24 cellular contexts compared by ENCODE assay signal in the genomic region with DNA sequence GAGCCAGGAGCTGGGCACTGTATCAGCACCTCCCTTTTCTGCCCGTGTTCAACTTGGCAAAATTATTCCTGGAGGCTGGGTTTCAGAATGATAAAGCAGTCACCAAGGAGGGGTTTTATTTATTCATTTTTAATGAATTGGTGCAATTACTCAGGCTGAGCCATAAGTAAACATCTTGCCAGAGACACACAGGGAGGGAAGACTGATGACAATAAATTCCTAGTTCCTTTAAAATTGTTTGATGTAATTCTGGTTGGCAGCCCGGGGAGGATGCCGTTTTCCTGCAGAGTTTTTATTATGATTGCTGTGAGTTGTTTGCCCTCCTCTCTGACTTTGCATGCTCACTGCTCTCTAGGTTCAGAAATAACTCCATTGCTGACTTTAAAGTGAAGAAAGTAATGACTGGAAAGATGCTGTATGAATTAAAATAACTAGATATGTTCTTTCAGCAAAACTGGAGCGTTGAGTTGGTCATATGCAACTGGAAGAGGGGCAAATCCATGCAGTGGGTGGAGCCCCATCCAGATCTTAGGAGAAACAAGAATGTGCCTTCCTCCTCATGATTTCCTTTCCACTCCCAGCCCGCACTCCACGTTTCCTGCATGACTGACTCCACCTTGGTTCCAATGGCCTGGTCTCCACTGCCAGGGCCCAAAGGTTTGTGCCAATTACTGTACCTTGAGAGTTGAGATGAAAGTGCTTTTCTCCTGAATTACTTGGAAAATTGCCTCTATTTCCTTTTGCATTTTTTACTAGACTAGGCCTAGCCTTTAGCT.
DNase-seq lines count a peak whose midpoint lies in the region; ATAC-seq, FAIRE-seq and TF ChIP-seq lines count a peak whose summit lies in the region.
"Had no signal": no experiment of that assay in that cellular context is flagged by ENCODE, and none has a peak within 500 bp of the region (broad histone marks: within the 10 kb centered on the region; RNA-seq: fewer than 3 reads in every experiment).

No MANE protein-coding gene starts in this region.

- no peaks in the 10 kb centered on the region for H3K36me3 Mint-ChIP-seq in astrocyte (ENCODE audit: low read depth, unreplicated experiment)

- H3K9me3 ChIP-seq in astrocyte (ENCODE audit: insufficient read depth, low read depth, low read length) = no peaks in the 10 kb centered on the region
- H3K9me3 ChIP-seq in smooth muscle cell (replicated peaks; ENCODE audit: low read depth) = no peaks in the 10 kb centered on the region
- H3K9me3 ChIP-seq: Caco-2, psoas muscle, SJSA1, tibial nerve had no signal

- peak; percentile 57 for ATAC-seq in omental fat pad (ENCODE audit: low FRiP score)
- ATAC-seq in HG03520 (IDR thresholded peaks at IDR 0.05; ENCODE audit: unreplicated experiment) = no peak
- ATAC-seq: activated naive CD8-positive, alpha-beta T cell treated with anti-CD3 and anti-CD28 coated beads, Interleukin-2, amount 50 U/mL, for 24 hours; psoas muscle had no signal

- H4K20me1 ChIP-seq in astrocyte (ENCODE audit: insufficient read depth, low read length) = no peaks in the 10 kb centered on the region
- H4K20me1 ChIP-seq in smooth muscle cell (ENCODE audit: low read depth) = no peaks in the 10 kb centered on the region

- no peaks in the 10 kb centered on the region for H3F3A ChIP-seq in smooth muscle cell (ENCODE audit: low read depth)

- intact Hi-C loops in cardiac septum (cut with DNase I) = no loop called here

- H3K27me3 ChIP-seq in astrocyte (ENCODE audit: insufficient read depth, low read length) (no peaks in the 10 kb centered on the region), smooth muscle cell (ENCODE audit: low read depth) (no peaks in the 10 kb centered on the region)
- H3K27me3 ChIP-seq: SJSA1, tibial nerve had no signal

- H3K27ac ChIP-seq in astrocyte (ENCODE audit: low read depth, low read length) (no peak overlapping the region), smooth muscle cell (ENCODE audit: low read depth) (no peak overlapping the region)
- H3K27ac ChIP-seq: psoas muscle, SJSA1, skin epidermis, tibial nerve, WERI-Rb-1 had no signal

- H3K79me2 ChIP-seq in astrocyte (ENCODE audit: insufficient read depth, low read length) (no peaks in the 10 kb centered on the region), smooth muscle cell (ENCODE audit: low read depth) (no peaks in the 10 kb centered on the region)

- FAIRE-seq in astrocyte (lab: Jason Lieb, UNC) = no peak
- FAIRE-seq: GM18507 had no signal

- no peaks in the 10 kb centered on the region for H3K4me1 Mint-ChIP-seq in astrocyte (ENCODE audit: low read depth, unreplicated experiment)
- H3K4me1 Mint-ChIP-seq: activated naive CD8-positive, alpha-beta T cell treated with anti-CD3 and anti-CD28 coated beads, Interleukin-2, amount 50 U/mL, for 24 hours; B cell had no signal

- H3K4me1 ChIP-seq in astrocyte (ENCODE audit: insufficient read depth, low read length) (no peaks in the 10 kb centered on the region), smooth muscle cell (ENCODE audit: low read depth) (no peaks in the 10 kb centered on the region)
- H3K4me1 ChIP-seq: psoas muscle, tibial nerve had no signal

- no peak overlapping the region for H2AFZ ChIP-seq in astrocyte (ENCODE audit: low read depth, low read length)
- H2AFZ ChIP-seq in smooth muscle cell (ENCODE audit: low read depth) = no peak overlapping the region

- 82% methylated on average over 6 of the region's 6 CpGs for WGBS in smooth muscle cell (ENCODE audit: low lambda C conversion rate)

- DNase-seq in COR-L47 (lab: John Stamatoyannopoulos, UW) = peak; percentile 73
- peak; percentile 65 for DNase-seq in LNCaP clone FGC (ENCODE audit: low read depth)
- DNase-seq in astrocyte (ENCODE audit: low read depth) = peak; percentile 14
- DNase-seq in omental fat pad (ENCODE audit: low spot score) = no peak
- DNase-seq in smooth muscle cell (lab: John Stamatoyannopoulos, UW; ENCODE audit: unreplicated experiment) = no peak
- DNase-seq in cardiac septum (ENCODE audit: low spot score) = no peak
- DNase-seq: activated effector memory CD4-positive, alpha-beta T cell treated with Interleukin-2 at 50 U/mL for 16 hours; activated naive CD8-positive, alpha-beta T cell treated with anti-CD3 and anti-CD28 coated beads, Interleukin-2, amount 50 U/mL, for 24 hours; Caco-2; dermis blood vessel endothelial cell; hippocampal formation; left ventricle myocardium superior; NCI-H2029; NCI-H774; psoas muscle; stimulated activated CD4-positive, alpha-beta T cell treated with anti-CD3 and anti-CD28 coated beads, Interleukin-2, amount 100 ng/mL, for 48 hours; stimulated activated naive CD4-positive, alpha-beta T cell treated with Interleukin-2 at 50 U/mL for 16 hours; WERI-Rb-1 had no signal

- H3K9me3 Mint-ChIP-seq in astrocyte (ENCODE audit: unreplicated experiment) = no peaks in the 10 kb centered on the region
- H3K9me3 Mint-ChIP-seq: activated naive CD8-positive, alpha-beta T cell treated with anti-CD3 and anti-CD28 coated beads, Interleukin-2, amount 50 U/mL, for 24 hours had no signal

- H3K4me2 ChIP-seq in astrocyte (ENCODE audit: low read length) (no peak overlapping the region), smooth muscle cell (no peak overlapping the region)

- H3K36me3 ChIP-seq in astrocyte (ENCODE audit: insufficient read depth, low read length) = no peaks in the 10 kb centered on the region
- H3K36me3 ChIP-seq in smooth muscle cell (ENCODE audit: low read depth) = no peaks in the 10 kb centered on the region
- H3K36me3 ChIP-seq: SJSA1, tibial nerve, WERI-Rb-1 had no signal

- H3K4me3 Mint-ChIP-seq in astrocyte (ENCODE audit: unreplicated experiment) = no peak overlapping the region
- H3K4me3 Mint-ChIP-seq: activated naive CD8-positive, alpha-beta T cell treated with anti-CD3 and anti-CD28 coated beads, Interleukin-2, amount 50 U/mL, for 24 hours; B cell had no signal

- H3K27me3 Mint-ChIP-seq in astrocyte (ENCODE audit: low read depth, unreplicated experiment) = peaks cover 2% of the 10 kb centered on the region
- H3K27me3 Mint-ChIP-seq: activated naive CD8-positive, alpha-beta T cell treated with anti-CD3 and anti-CD28 coated beads, Interleukin-2, amount 50 U/mL, for 24 hours; B cell had no signal

- no peak overlapping the region for H3K4me3 ChIP-seq in LNCaP clone FGC (ENCODE audit: low read depth, low read length)
- H3K4me3 ChIP-seq in astrocyte (ENCODE audit: insufficient read depth, low read depth, low read length) = no peak overlapping the region
- no peak overlapping the region for H3K4me3 ChIP-seq in smooth muscle cell
- H3K4me3 ChIP-seq: psoas muscle, SJSA1, skin epidermis, tibial nerve had no signal

- H3K27ac Mint-ChIP-seq in astrocyte (ENCODE audit: unreplicated experiment) = no peak overlapping the region
- H3K27ac Mint-ChIP-seq: activated naive CD8-positive, alpha-beta T cell treated with anti-CD3 and anti-CD28 coated beads, Interleukin-2, amount 50 U/mL, for 24 hours; B cell had no signal

- TF ChIP-seq CTCF in LNCaP clone FGC (IDR thresholded peaks at IDR 0.05; ENCODE audit: control insufficient read depth, extremely low read depth, insufficient read depth) (no peak), astrocyte (IDR thresholded peaks at IDR 0.05; ENCODE audit: insufficient read depth, low read depth, low read length) (no peak), omental fat pad (IDR thresholded peaks at IDR 0.05) (no peak), smooth muscle cell (IDR thresholded peaks at IDR 0.05; ENCODE audit: borderline replicate concordance, insufficient read depth, poor library complexity, severe bottlenecking) (no peak)

- H3K9ac ChIP-seq in astrocyte (ENCODE audit: low read length) = no peak overlapping the region
- no peak overlapping the region for H3K9ac ChIP-seq in smooth muscle cell (ENCODE audit: low read depth)

Comparison
In these comparisons a context has a peak if more than half of its experiments do, and no peak if none do; other contexts are left out.
1. DNase-seq: peak in COR-L47 (single experiment), LNCaP clone FGC (single experiment) and astrocyte (single experiment); none in omental fat pad (single experiment), smooth muscle cell (single experiment) and cardiac septum (single experiment).